Comparison of ENCODE assay signal across 1 cellular context in the genomic region with DNA sequence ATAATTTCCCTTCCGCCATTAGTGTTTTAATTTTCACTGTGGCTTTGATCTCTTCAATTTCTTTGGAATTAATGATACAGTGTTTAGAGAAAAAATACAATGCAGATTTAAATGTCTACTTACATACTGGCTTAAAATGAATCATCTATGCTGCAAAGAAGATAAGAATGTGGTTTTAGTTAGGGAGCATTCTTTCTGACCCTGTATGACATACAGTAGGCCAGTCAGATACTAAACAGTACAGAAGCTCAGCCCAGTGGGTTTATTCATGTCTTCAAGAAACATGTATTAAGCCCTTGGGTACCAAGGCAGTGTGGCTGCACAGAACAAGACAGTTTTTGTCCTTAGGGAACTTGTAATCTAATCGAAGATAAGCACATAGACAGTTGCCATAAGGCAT.
TF ChIP-seq lines count a peak whose summit lies in the region.

No MANE protein-coding gene starts in this region.

TF ChIP-seq in GM23338, 12 proteins besides CTCF, POLR2A, EP300 and RAD21:
- TF ChIP-seq, protein P1, sequence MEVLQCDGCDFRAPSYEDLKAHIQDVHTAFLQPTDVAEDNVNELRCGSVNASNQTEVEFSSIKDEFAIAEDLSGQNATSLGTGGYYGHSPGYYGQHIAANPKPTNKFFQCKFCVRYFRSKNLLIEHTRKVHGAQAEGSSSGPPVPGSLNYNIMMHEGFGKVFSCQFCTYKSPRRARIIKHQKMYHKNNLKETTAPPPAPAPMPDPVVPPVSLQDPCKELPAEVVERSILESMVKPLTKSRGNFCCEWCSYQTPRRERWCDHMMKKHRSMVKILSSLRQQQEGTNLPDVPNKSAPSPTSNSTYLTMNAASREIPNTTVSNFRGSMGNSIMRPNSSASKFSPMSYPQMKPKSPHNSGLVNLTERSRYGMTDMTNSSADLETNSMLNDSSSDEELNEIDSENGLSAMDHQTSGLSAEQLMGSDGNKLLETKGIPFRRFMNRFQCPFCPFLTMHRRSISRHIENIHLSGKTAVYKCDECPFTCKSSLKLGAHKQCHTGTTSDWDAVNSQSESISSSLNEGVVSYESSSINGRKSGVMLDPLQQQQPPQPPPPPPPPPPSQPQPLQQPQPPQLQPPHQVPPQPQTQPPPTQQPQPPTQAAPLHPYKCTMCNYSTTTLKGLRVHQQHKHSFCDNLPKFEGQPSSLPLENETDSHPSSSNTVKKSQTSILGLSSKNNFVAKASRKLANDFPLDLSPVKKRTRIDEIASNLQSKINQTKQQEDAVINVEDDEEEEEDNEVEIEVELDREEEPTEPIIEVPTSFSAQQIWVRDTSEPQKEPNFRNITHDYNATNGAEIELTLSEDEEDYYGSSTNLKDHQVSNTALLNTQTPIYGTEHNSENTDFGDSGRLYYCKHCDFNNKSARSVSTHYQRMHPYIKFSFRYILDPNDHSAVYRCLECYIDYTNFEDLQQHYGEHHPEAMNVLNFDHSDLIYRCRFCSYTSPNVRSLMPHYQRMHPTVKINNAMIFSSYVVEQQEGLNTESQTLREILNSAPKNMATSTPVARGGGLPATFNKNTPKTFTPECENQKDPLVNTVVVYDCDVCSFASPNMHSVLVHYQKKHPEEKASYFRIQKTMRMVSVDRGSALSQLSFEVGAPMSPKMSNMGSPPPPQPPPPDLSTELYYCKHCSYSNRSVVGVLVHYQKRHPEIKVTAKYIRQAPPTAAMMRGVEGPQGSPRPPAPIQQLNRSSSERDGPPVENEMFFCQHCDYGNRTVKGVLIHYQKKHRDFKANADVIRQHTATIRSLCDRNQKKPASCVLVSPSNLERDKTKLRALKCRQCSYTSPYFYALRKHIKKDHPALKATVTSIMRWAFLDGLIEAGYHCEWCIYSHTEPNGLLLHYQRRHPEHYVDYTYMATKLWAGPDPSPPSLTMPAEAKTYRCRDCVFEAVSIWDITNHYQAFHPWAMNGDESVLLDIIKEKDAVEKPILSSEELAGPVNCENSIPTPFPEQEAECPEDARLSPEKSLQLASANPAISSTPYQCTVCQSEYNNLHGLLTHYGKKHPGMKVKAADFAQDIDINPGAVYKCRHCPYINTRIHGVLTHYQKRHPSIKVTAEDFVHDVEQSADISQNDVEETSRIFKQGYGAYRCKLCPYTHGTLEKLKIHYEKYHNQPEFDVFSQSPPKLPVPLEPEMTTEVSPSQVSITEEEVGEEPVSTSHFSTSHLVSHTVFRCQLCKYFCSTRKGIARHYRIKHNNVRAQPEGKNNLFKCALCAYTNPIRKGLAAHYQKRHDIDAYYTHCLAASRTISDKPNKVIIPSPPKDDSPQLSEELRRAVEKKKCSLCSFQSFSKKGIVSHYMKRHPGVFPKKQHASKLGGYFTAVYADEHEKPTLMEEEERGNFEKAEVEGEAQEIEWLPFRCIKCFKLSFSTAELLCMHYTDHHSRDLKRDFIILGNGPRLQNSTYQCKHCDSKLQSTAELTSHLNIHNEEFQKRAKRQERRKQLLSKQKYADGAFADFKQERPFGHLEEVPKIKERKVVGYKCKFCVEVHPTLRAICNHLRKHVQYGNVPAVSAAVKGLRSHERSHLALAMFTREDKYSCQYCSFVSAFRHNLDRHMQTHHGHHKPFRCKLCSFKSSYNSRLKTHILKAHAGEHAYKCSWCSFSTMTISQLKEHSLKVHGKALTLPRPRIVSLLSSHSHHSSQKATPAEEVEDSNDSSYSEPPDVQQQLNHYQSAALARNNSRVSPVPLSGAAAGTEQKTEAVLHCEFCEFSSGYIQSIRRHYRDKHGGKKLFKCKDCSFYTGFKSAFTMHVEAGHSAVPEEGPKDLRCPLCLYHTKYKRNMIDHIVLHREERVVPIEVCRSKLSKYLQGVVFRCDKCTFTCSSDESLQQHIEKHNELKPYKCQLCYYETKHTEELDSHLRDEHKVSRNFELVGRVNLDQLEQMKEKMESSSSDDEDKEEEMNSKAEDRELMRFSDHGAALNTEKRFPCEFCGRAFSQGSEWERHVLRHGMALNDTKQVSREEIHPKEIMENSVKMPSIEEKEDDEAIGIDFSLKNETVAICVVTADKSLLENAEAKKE (CRISPR knock-in tag; IDR thresholded peaks at IDR 0.05), result no peak
- TF ChIP-seq JUNB (IDR thresholded peaks at IDR 0.05; ENCODE audit: unreplicated experiment) (no peak), EZH2phosphoT487 (IDR thresholded peaks at IDR 0.05; ENCODE audit: unreplicated experiment) (no peak), POLR2AphosphoS5 (IDR thresholded peaks at IDR 0.05; ENCODE audit: low read depth) (no peak), NANOG (IDR thresholded peaks at IDR 0.05; ENCODE audit: borderline replicate concordance) (no peak)
- TF ChIP-seq, protein P2, sequence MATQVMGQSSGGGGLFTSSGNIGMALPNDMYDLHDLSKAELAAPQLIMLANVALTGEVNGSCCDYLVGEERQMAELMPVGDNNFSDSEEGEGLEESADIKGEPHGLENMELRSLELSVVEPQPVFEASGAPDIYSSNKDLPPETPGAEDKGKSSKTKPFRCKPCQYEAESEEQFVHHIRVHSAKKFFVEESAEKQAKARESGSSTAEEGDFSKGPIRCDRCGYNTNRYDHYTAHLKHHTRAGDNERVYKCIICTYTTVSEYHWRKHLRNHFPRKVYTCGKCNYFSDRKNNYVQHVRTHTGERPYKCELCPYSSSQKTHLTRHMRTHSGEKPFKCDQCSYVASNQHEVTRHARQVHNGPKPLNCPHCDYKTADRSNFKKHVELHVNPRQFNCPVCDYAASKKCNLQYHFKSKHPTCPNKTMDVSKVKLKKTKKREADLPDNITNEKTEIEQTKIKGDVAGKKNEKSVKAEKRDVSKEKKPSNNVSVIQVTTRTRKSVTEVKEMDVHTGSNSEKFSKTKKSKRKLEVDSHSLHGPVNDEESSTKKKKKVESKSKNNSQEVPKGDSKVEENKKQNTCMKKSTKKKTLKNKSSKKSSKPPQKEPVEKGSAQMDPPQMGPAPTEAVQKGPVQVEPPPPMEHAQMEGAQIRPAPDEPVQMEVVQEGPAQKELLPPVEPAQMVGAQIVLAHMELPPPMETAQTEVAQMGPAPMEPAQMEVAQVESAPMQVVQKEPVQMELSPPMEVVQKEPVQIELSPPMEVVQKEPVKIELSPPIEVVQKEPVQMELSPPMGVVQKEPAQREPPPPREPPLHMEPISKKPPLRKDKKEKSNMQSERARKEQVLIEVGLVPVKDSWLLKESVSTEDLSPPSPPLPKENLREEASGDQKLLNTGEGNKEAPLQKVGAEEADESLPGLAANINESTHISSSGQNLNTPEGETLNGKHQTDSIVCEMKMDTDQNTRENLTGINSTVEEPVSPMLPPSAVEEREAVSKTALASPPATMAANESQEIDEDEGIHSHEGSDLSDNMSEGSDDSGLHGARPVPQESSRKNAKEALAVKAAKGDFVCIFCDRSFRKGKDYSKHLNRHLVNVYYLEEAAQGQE (IDR thresholded peaks at IDR 0.05; ENCODE audit: unreplicated experiment), result no peak
